10 cellular contexts compared by ENCODE assay signal in genomic region chr7:2072042-2072441, GRCh38.
DNase-seq lines count a peak whose midpoint lies in the region; ATAC-seq and TF ChIP-seq lines count a peak whose summit lies in the region.
"Had no signal": no experiment of that assay in that cellular context is flagged by ENCODE, and none has a peak within 500 bp of the region (broad histone marks: within the 10 kb centered on the region; RNA-seq: fewer than 3 reads in every experiment).

No MANE protein-coding gene starts in this region.

- no peak overlapping the region for H3K4ac ChIP-seq in H9 (ENCODE audit: low read depth, low read length)

- no peaks in the 10 kb centered on the region for H3K27me3 Mint-ChIP-seq in activated CD4-positive, alpha-beta memory T cell treated with anti-CD3 and anti-CD28 coated beads for 36 hours
- no peaks in the 10 kb centered on the region for H3K27me3 Mint-ChIP-seq in activated CD4-positive, alpha-beta memory T cell treated with anti-CD3 and anti-CD28 coated beads, Interleukin-2, amount 10 ng/mL, durations not matched to agents 7 days and 5 days
- H3K27me3 Mint-ChIP-seq in H9 (ENCODE audit: low read depth): no peaks in the 10 kb centered on the region
- no peaks in the 10 kb centered on the region for H3K27me3 Mint-ChIP-seq in stimulated activated naive CD8-positive, alpha-beta T cell treated with anti-CD3 and anti-CD28 coated beads, Interleukin-15, Interleukin-2, amounts not matched to agents 100 ng/mL and 50 ng/mL, for 24 hours
- H3K27me3 Mint-ChIP-seq: T-cell had no signal

- no peak overlapping the region for H3K4me2 ChIP-seq in H9 (ENCODE audit: insufficient read depth, insufficient read length, low read length)
- H3K4me2 ChIP-seq: A549 had no signal

- peaks cover 0 to 32% (median 13%) of the 10 kb centered on the region in 3 donors for H3K36me3 ChIP-seq in tibial artery

- H3K9me3 Mint-ChIP-seq in activated CD4-positive, alpha-beta memory T cell treated with anti-CD3 and anti-CD28 coated beads for 36 hours: no peaks in the 10 kb centered on the region
- no peaks in the 10 kb centered on the region for H3K9me3 Mint-ChIP-seq in activated CD4-positive, alpha-beta memory T cell treated with anti-CD3 and anti-CD28 coated beads, Interleukin-2, amount 10 ng/mL, durations not matched to agents 7 days and 5 days
- no peaks in the 10 kb centered on the region for H3K9me3 Mint-ChIP-seq in H9
- H3K9me3 Mint-ChIP-seq in stimulated activated naive CD8-positive, alpha-beta T cell treated with anti-CD3 and anti-CD28 coated beads, Interleukin-15, Interleukin-2, amounts not matched to agents 100 ng/mL and 50 ng/mL, for 24 hours: no peaks in the 10 kb centered on the region
- H3K9me3 Mint-ChIP-seq: T-cell had no signal

- peak; percentile 12 for DNase-seq in activated CD4-positive, alpha-beta memory T cell treated with anti-CD3 and anti-CD28 coated beads for 36 hours
- DNase-seq in activated CD4-positive, alpha-beta memory T cell treated with anti-CD3 and anti-CD28 coated beads, Interleukin-2, amount 10 ng/mL, durations not matched to agents 7 days and 5 days: no peak
- DNase-seq in H9 (no peak), T-helper 1 cell (no peak), tibial artery (no peak), DMS 273 (lab: John Stamatoyannopoulos, UW; ENCODE audit: unreplicated experiment) (no peak)

- intact Hi-C loops in activated CD4-positive, alpha-beta memory T cell treated with anti-CD3 and anti-CD28 coated beads for 36 hours (cut with micrococcal nuclease): no loop called here
- intact Hi-C loops in tibial artery (cut with DNase I; ENCODE audit: low total_unique reads): no loop called here

- H4K20me1 ChIP-seq in H9 (ENCODE audit: control insufficient read depth, insufficient read depth, insufficient read length): no peaks in the 10 kb centered on the region

- no peak overlapping the region for H2AFZ ChIP-seq in H9 (ENCODE audit: low read length)

- H3K36me3 Mint-ChIP-seq in activated CD4-positive, alpha-beta memory T cell treated with anti-CD3 and anti-CD28 coated beads for 36 hours: no peaks in the 10 kb centered on the region
- H3K36me3 Mint-ChIP-seq in activated CD4-positive, alpha-beta memory T cell treated with anti-CD3 and anti-CD28 coated beads, Interleukin-2, amount 10 ng/mL, durations not matched to agents 7 days and 5 days (ENCODE audit: low read depth): no peaks in the 10 kb centered on the region
- H3K36me3 Mint-ChIP-seq in H9 (ENCODE audit: insufficient read depth in 1 of 3, low read depth in 3 of 3): peaks cover 3 to 7% (median 5%) of the 10 kb centered on the region in 3 experiments; a peak in 5 of 7 replicates
- peaks cover 10% of the 10 kb centered on the region for H3K36me3 Mint-ChIP-seq in stimulated activated naive CD8-positive, alpha-beta T cell treated with anti-CD3 and anti-CD28 coated beads, Interleukin-15, Interleukin-2, amounts not matched to agents 100 ng/mL and 50 ng/mL, for 24 hours (ENCODE audit: low read depth)

- H3K9me3 ChIP-seq in H9 (ENCODE audit: control insufficient read depth, low read depth, low read length) (no peaks in the 10 kb centered on the region), tibial artery (no peaks in the 10 kb centered on the region)
- H3K9me3 ChIP-seq: A549 had no signal

- no peak overlapping the region for H3K23ac ChIP-seq in H9 (ENCODE audit: insufficient read length, low read depth, low read length)

- no peaks in the 10 kb centered on the region for H3K23me2 ChIP-seq in H9 (ENCODE audit: insufficient read length, low read depth, low read length, poor library complexity, severe bottlenecking)

- H4K91ac ChIP-seq in H9 (ENCODE audit: insufficient read length, low read depth, low read length): no peak overlapping the region

- H3K27ac ChIP-seq in H9 (ENCODE audit: insufficient read length, low read depth, low read length): no peak overlapping the region
- no peak overlapping the region for H3K27ac ChIP-seq in tibial artery
- H3K27ac ChIP-seq: A549 had no signal

- H3K14ac ChIP-seq in H9 (ENCODE audit: insufficient read depth, low read length): peak overlapping the region; percentile 27; the same call in 1 of the 2 replicates

- TF ChIP-seq CTCF in H9 (conservative IDR thresholded peaks at IDR 0.05) (no peak), tibial artery (IDR thresholded peaks at IDR 0.05) (no peak)

- H3T11ph ChIP-seq in H9 (ENCODE audit: low read length): no peak overlapping the region

- H3K4me1 ChIP-seq in H9 (ENCODE audit: insufficient read depth, low read length) (no peaks in the 10 kb centered on the region), tibial artery (no peaks in the 10 kb centered on the region)
- H3K4me1 ChIP-seq: A549 had no signal

- WGBS in H9 (ENCODE audit: extremely low coverage, insufficient read length, low lambda C conversion rate): no CpG with 5 or more reads among the region's 12 CpGs

- no peak overlapping the region for H4K5ac ChIP-seq in H9 (ENCODE audit: insufficient read length, low read depth, low read length)

- H3K79me2 ChIP-seq in H9 (ENCODE audit: insufficient read depth, low read length): no peaks in the 10 kb centered on the region

- no peak overlapping the region for H4K8ac ChIP-seq in H9 (replicated peaks; ENCODE audit: insufficient read length, low read depth, low read length)

- no peak overlapping the region for H2BK15ac ChIP-seq in H9 (ENCODE audit: low read depth, low read length)

- no peak overlapping the region for H3K4me3 ChIP-seq in tibial artery
- H3K4me3 ChIP-seq: A549 had no signal

- H3K79me1 ChIP-seq in H9 (ENCODE audit: insufficient read depth, low read depth, low read length, poor library complexity, severe bottlenecking): no peaks in the 10 kb centered on the region

- CTCF ChIA-PET in activated CD4-positive, alpha-beta memory T cell treated with anti-CD3 and anti-CD28 coated beads for 36 hours (lab: Charles Lee): no interaction called here
- CTCF ChIA-PET in activated CD4-positive, alpha-beta memory T cell treated with anti-CD3 and anti-CD28 coated beads, Interleukin-2, amount 10 ng/mL, durations not matched to agents 7 days and 5 days (lab: Charles Lee): no interaction called here

- H3K18ac ChIP-seq in H9 (ENCODE audit: insufficient read length, low read depth, low read length): no peak overlapping the region

- no peaks in the 10 kb centered on the region for H3K4me1 Mint-ChIP-seq in activated CD4-positive, alpha-beta memory T cell treated with anti-CD3 and anti-CD28 coated beads for 36 hours (ENCODE audit: low read depth)
- no peaks in the 10 kb centered on the region for H3K4me1 Mint-ChIP-seq in activated CD4-positive, alpha-beta memory T cell treated with anti-CD3 and anti-CD28 coated beads, Interleukin-2, amount 10 ng/mL, durations not matched to agents 7 days and 5 days
- peaks cover 0 to 25% of the 10 kb centered on the region in 2 experiments; a peak in 2 of 4 replicates for H3K4me1 Mint-ChIP-seq in H9
- H3K4me1 Mint-ChIP-seq in stimulated activated naive CD8-positive, alpha-beta T cell treated with anti-CD3 and anti-CD28 coated beads, Interleukin-15, Interleukin-2, amounts not matched to agents 100 ng/mL and 50 ng/mL, for 24 hours (ENCODE audit: low read depth): peaks cover 19% of the 10 kb centered on the region

- H2BK120ac ChIP-seq in H9 (ENCODE audit: low read depth, low read length, poor library complexity, severe bottlenecking): no peak overlapping the region

- H3K9ac ChIP-seq in H9 (ENCODE audit: extremely low read depth, insufficient read length, low read length): no peak overlapping the region

- no peak overlapping the region for H2AK5ac ChIP-seq in H9 (ENCODE audit: insufficient read length, low read length)

- H2BK12ac ChIP-seq in H9 (ENCODE audit: insufficient read length, low read depth, low read length): no peak overlapping the region

- ATAC-seq in HG03520 (IDR thresholded peaks at IDR 0.05; ENCODE audit: unreplicated experiment): peak; percentile 82
- ATAC-seq: A549 had no signal

- H3K4me3 Mint-ChIP-seq in activated CD4-positive, alpha-beta memory T cell treated with anti-CD3 and anti-CD28 coated beads for 36 hours: no peak overlapping the region
- no peak overlapping the region for H3K4me3 Mint-ChIP-seq in activated CD4-positive, alpha-beta memory T cell treated with anti-CD3 and anti-CD28 coated beads, Interleukin-2, amount 10 ng/mL, durations not matched to agents 7 days and 5 days
- no peak overlapping the region for H3K4me3 Mint-ChIP-seq in H9
- H3K4me3 Mint-ChIP-seq in stimulated activated naive CD8-positive, alpha-beta T cell treated with anti-CD3 and anti-CD28 coated beads, Interleukin-15, Interleukin-2, amounts not matched to agents 100 ng/mL and 50 ng/mL, for 24 hours: peak overlapping the region; percentile 23

- no peak overlapping the region for H3K27ac Mint-ChIP-seq in activated CD4-positive, alpha-beta memory T cell treated with anti-CD3 and anti-CD28 coated beads for 36 hours
- H3K27ac Mint-ChIP-seq in activated CD4-positive, alpha-beta memory T cell treated with anti-CD3 and anti-CD28 coated beads, Interleukin-2, amount 10 ng/mL, durations not matched to agents 7 days and 5 days: no peak overlapping the region
- H3K27ac Mint-ChIP-seq in H9: peak overlapping the region in 2 of 3 experiments; percentile 44 to 88; a peak in 2 of 7 replicates
- H3K27ac Mint-ChIP-seq in stimulated activated naive CD8-positive, alpha-beta T cell treated with anti-CD3 and anti-CD28 coated beads, Interleukin-15, Interleukin-2, amounts not matched to agents 100 ng/mL and 50 ng/mL, for 24 hours: no peak overlapping the region
- H3K27ac Mint-ChIP-seq: T-cell had no signal

- H3K56ac ChIP-seq in H9 (ENCODE audit: insufficient read length, low read depth, low read length): no peak overlapping the region

- no peak overlapping the region for H2BK5ac ChIP-seq in H9 (ENCODE audit: insufficient read length, low read length)

- H2BK20ac ChIP-seq in H9 (ENCODE audit: low read depth, low read length, poor library complexity, severe bottlenecking): no peak overlapping the region

- POLR2A ChIA-PET in activated CD4-positive, alpha-beta memory T cell treated with anti-CD3 and anti-CD28 coated beads for 36 hours (lab: Charles Lee): no interaction called here
- POLR2A ChIA-PET in activated CD4-positive, alpha-beta memory T cell treated with anti-CD3 and anti-CD28 coated beads, Interleukin-2, amount 10 ng/mL, durations not matched to agents 7 days and 5 days (lab: Charles Lee): no interaction called here

- H3K27me3 ChIP-seq in H9 (ENCODE audit: insufficient read depth, low read length): no peaks in the 10 kb centered on the region
- no peaks in the 10 kb centered on the region for H3K27me3 ChIP-seq in tibial artery

Comparison
In these comparisons a context has a peak if more than half of its experiments do, and no peak if none do; other contexts are left out.
1. H3K27ac Mint-ChIP-seq: peak in H9 (2 of 3); none in activated CD4-positive, alpha-beta memory T cell treated with anti-CD3 and anti-CD28 coated beads for 36 hours (single experiment), activated CD4-positive, alpha-beta memory T cell treated with anti-CD3 and anti-CD28 coated beads, Interleukin-2, amount 10 ng/mL, durations not matched to agents 7 days and 5 days (single experiment) and stimulated activated naive CD8-positive, alpha-beta T cell treated with anti-CD3 and anti-CD28 coated beads, Interleukin-15, Interleukin-2, amounts not matched to agents 100 ng/mL and 50 ng/mL, for 24 hours (single experiment).